2 cellular contexts compared by ENCODE assay signal in the genomic region with DNA sequence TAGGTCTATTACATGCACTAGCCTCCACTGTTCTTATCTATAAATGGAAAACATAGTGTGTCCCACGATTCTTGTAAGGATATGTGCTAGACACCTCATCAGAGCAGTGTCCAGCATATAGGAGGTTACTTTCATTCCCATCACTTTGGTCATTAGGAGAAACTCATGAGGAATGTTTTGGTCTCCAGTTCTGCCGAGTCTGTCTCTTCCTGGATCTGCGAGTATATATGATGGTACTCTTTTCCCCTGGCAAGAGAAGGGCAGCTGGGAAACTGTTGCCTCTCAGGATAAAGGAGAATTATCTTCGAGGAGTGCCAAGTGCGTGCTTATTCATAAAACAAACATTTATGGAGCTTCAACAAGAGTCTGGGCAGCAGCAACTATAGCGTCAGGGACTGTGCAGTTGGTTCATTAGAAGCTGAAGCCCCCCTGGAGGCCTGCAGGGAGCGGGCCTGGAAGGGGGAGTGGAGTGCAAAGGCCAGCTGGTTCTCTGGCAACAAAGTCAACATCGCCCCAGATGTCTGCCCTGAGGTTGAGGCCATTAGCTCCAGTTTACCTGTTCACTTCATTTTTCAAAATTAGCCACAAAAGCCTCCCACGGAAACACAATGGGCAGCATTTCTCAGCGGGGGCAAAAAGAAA.
TF ChIP-seq lines count a peak whose summit lies in the region.

No MANE protein-coding gene starts in this region.

TF ChIP-seq in SK-N-SH, 30 proteins besides CTCF, POLR2A, EP300 and RAD21 (continued from another document):
- TF ChIP-seq, protein P1, sequence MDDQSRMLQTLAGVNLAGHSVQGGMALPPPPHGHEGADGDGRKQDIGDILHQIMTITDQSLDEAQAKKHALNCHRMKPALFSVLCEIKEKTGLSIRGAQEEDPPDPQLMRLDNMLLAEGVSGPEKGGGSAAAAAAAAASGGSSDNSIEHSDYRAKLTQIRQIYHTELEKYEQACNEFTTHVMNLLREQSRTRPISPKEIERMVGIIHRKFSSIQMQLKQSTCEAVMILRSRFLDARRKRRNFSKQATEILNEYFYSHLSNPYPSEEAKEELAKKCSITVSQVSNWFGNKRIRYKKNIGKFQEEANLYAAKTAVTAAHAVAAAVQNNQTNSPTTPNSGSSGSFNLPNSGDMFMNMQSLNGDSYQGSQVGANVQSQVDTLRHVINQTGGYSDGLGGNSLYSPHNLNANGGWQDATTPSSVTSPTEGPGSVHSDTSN (IDR thresholded peaks at IDR 0.05), result no peak
- TF ChIP-seq, protein P2, sequence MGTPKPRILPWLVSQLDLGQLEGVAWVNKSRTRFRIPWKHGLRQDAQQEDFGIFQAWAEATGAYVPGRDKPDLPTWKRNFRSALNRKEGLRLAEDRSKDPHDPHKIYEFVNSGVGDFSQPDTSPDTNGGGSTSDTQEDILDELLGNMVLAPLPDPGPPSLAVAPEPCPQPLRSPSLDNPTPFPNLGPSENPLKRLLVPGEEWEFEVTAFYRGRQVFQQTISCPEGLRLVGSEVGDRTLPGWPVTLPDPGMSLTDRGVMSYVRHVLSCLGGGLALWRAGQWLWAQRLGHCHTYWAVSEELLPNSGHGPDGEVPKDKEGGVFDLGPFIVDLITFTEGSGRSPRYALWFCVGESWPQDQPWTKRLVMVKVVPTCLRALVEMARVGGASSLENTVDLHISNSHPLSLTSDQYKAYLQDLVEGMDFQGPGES (IDR thresholded peaks at IDR 0.05; ENCODE audit: low read depth, low read length), result no peak
- TF ChIP-seq EZH2phosphoT487 (IDR thresholded peaks at IDR 0.05; ENCODE audit: borderline replicate concordance, low read depth) (no peak), FOSL2 (IDR thresholded peaks at IDR 0.05; ENCODE audit: borderline replicate concordance, low read depth) (no peak), MEF2A (IDR thresholded peaks at IDR 0.05; ENCODE audit: borderline replicate concordance, low read depth) (no peak), TEAD4 (IDR thresholded peaks at IDR 0.05; ENCODE audit: borderline replicate concordance, insufficient read depth) (no peak), NFIC (IDR thresholded peaks at IDR 0.05; ENCODE audit: borderline replicate concordance) (no peak), SIN3A (IDR thresholded peaks at IDR 0.05; ENCODE audit: borderline replicate concordance, low read depth, low read length) (no peak), MXI1 (IDR thresholded peaks at IDR 0.05; ENCODE audit: low read depth, low read length) (no peak), TCF12 (IDR thresholded peaks at IDR 0.05) (no peak), TAF1 (IDR thresholded peaks at IDR 0.05; ENCODE audit: borderline replicate concordance, low read depth, low read length) (no peak)
- TF ChIP-seq, protein P3, sequence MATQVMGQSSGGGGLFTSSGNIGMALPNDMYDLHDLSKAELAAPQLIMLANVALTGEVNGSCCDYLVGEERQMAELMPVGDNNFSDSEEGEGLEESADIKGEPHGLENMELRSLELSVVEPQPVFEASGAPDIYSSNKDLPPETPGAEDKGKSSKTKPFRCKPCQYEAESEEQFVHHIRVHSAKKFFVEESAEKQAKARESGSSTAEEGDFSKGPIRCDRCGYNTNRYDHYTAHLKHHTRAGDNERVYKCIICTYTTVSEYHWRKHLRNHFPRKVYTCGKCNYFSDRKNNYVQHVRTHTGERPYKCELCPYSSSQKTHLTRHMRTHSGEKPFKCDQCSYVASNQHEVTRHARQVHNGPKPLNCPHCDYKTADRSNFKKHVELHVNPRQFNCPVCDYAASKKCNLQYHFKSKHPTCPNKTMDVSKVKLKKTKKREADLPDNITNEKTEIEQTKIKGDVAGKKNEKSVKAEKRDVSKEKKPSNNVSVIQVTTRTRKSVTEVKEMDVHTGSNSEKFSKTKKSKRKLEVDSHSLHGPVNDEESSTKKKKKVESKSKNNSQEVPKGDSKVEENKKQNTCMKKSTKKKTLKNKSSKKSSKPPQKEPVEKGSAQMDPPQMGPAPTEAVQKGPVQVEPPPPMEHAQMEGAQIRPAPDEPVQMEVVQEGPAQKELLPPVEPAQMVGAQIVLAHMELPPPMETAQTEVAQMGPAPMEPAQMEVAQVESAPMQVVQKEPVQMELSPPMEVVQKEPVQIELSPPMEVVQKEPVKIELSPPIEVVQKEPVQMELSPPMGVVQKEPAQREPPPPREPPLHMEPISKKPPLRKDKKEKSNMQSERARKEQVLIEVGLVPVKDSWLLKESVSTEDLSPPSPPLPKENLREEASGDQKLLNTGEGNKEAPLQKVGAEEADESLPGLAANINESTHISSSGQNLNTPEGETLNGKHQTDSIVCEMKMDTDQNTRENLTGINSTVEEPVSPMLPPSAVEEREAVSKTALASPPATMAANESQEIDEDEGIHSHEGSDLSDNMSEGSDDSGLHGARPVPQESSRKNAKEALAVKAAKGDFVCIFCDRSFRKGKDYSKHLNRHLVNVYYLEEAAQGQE (IDR thresholded peaks at IDR 0.05; ENCODE audit: low read depth, low read length), result no peak
TF ChIP-seq in SK-N-SH: peak in this region for 0.

TF ChIP-seq in SK-N-SH treated with all-trans-retinoic acid at 6 μM for 48 hours, 23 proteins besides CTCF, POLR2A, EP300 and RAD21 (continued from another document):
- TF ChIP-seq, protein P4, sequence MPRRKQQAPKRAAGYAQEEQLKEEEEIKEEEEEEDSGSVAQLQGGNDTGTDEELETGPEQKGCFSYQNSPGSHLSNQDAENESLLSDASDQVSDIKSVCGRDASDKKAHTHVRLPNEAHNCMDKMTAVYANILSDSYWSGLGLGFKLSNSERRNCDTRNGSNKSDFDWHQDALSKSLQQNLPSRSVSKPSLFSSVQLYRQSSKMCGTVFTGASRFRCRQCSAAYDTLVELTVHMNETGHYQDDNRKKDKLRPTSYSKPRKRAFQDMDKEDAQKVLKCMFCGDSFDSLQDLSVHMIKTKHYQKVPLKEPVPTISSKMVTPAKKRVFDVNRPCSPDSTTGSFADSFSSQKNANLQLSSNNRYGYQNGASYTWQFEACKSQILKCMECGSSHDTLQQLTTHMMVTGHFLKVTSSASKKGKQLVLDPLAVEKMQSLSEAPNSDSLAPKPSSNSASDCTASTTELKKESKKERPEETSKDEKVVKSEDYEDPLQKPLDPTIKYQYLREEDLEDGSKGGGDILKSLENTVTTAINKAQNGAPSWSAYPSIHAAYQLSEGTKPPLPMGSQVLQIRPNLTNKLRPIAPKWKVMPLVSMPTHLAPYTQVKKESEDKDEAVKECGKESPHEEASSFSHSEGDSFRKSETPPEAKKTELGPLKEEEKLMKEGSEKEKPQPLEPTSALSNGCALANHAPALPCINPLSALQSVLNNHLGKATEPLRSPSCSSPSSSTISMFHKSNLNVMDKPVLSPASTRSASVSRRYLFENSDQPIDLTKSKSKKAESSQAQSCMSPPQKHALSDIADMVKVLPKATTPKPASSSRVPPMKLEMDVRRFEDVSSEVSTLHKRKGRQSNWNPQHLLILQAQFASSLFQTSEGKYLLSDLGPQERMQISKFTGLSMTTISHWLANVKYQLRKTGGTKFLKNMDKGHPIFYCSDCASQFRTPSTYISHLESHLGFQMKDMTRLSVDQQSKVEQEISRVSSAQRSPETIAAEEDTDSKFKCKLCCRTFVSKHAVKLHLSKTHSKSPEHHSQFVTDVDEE (CRISPR knock-in tag; IDR thresholded peaks at IDR 0.05), result no peak
- TF ChIP-seq ISL1 (CRISPR knock-in tag; IDR thresholded peaks at IDR 0.05), result no peak
- TF ChIP-seq TOX (CRISPR knock-in tag; IDR thresholded peaks at IDR 0.05; ENCODE audit: borderline replicate concordance), result no peak
- TF ChIP-seq OSR1 (CRISPR knock-in tag; IDR thresholded peaks at IDR 0.05), result no peak
- no peak for TF ChIP-seq RARB (CRISPR knock-in tag; IDR thresholded peaks at IDR 0.05)
- no peak for TF ChIP-seq ESRRG (CRISPR knock-in tag; IDR thresholded peaks at IDR 0.05)
- TF ChIP-seq ZC3H10 (CRISPR knock-in tag; IDR thresholded peaks at IDR 0.05), result no peak
- no peak for TF ChIP-seq ARNTL (CRISPR knock-in tag; IDR thresholded peaks at IDR 0.05; ENCODE audit: borderline replicate concordance, low read depth)
- TF ChIP-seq, protein P5, sequence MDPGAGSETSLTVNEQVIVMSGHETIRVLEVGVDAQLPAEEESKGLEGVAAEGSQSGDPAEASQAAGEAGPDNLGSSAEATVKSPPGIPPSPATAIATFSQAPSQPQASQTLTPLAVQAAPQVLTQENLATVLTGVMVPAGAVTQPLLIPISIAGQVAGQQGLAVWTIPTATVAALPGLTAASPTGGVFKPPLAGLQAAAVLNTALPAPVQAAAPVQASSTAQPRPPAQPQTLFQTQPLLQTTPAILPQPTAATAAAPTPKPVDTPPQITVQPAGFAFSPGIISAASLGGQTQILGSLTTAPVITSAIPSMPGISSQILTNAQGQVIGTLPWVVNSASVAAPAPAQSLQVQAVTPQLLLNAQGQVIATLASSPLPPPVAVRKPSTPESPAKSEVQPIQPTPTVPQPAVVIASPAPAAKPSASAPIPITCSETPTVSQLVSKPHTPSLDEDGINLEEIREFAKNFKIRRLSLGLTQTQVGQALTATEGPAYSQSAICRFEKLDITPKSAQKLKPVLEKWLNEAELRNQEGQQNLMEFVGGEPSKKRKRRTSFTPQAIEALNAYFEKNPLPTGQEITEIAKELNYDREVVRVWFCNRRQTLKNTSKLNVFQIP (CRISPR knock-in tag; IDR thresholded peaks at IDR 0.05; ENCODE audit: borderline replicate concordance, low read depth), result no peak
- no peak for TF ChIP-seq ZNF70 (CRISPR knock-in tag; IDR thresholded peaks at IDR 0.05)
- no peak for TF ChIP-seq ZNF8 (CRISPR knock-in tag; IDR thresholded peaks at IDR 0.05)
